25 cellular contexts compared by ENCODE assay signal in the genomic region with DNA sequence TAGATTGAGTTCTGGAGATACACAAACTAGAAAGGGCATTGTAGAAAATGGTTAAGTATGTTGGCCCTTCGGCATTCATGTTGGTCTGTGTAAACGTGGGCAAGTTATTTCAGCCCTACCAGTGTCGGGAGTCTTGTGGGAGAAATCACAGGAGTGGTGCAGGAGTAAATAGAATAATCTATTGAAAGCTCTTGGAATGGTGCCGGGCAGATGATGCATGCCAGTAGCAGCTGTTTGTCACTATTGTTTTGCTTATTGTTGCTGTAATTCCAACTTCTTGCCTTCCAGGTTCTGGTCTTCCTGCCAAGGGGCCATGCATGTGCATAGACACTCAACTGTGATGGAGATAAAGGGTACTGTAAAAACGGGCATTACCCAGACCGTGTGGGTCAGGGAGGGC.
"Had no signal": no experiment of that assay in that cellular context is flagged by ENCODE, and none has a peak within 500 bp of the region (broad histone marks: within the 10 kb centered on the region; RNA-seq: fewer than 3 reads in every experiment).

No MANE protein-coding gene starts in this region.

- H3K4me3 ChIP-seq: coronary artery, tibial nerve, uterus had no signal

- H3K4me1 Mint-ChIP-seq: nephron had no signal

- H3K27ac Mint-ChIP-seq: activated CD8-positive, alpha-beta T cell treated with anti-CD3 and anti-CD28 coated beads for 36 hours; activated naive CD4-positive, alpha-beta T cell treated with anti-CD3 and anti-CD28 coated beads, Interleukin-2, amount 50 U/mL, for 72 hours; memory B cell; nephron; progenitor cell of endocrine pancreas had no signal

- H3K27ac ChIP-seq: coronary artery, foreskin keratinocyte, tibial nerve, uterus, WERI-Rb-1 had no signal

- ATAC-seq: activated CD8-positive, alpha-beta T cell treated with anti-CD3 and anti-CD28 coated beads for 36 hours; activated naive CD4-positive, alpha-beta T cell treated with anti-CD3 and anti-CD28 coated beads, Interleukin-2, amount 50 U/mL, for 72 hours; foreskin keratinocyte; left ventricle myocardium superior; right cardiac atrium had no signal

- H3K9me3 Mint-ChIP-seq: activated CD8-positive, alpha-beta T cell treated with anti-CD3 and anti-CD28 coated beads for 36 hours; central memory CD8-positive, alpha-beta T cell; memory B cell; nephron had no signal

- H3K27me3 ChIP-seq: foreskin keratinocyte, tibial nerve, uterus had no signal

- DNase-seq: activated CD4-positive, alpha-beta T cell treated with anti-CD3 and anti-CD28 coated beads for 4 hours; activated CD8-positive, alpha-beta T cell treated with anti-CD3 and anti-CD28 coated beads for 36 hours; activated gamma-delta T cell; activated T-cell treated with anti-CD3 and anti-CD28 coated beads, Interleukin-2, amount 50 U/mL, for 48 hours; amniotic stem cell; effector CD8-positive, alpha-beta T cell; foreskin keratinocyte; glutamatergic neuron; hypothalamus; left ventricle myocardium superior; occipital lobe; right cardiac atrium; small intestine; stimulated activated CD4-positive, alpha-beta T cell treated with anti-CD3 and anti-CD28 coated beads, Interleukin-4, amount 100 ng/mL, for 24 hours; stimulated activated naive CD4-positive, alpha-beta T cell treated with Interleukin-2 at 50 U/mL for 16 hours; substantia nigra; uterus; WERI-Rb-1 had no signal

- H3K27me3 Mint-ChIP-seq: activated CD8-positive, alpha-beta T cell treated with anti-CD3 and anti-CD28 coated beads for 36 hours; central memory CD8-positive, alpha-beta T cell; memory B cell; progenitor cell of endocrine pancreas had no signal

- H3K4me1 ChIP-seq: foreskin keratinocyte had no signal

- H3K9me3 ChIP-seq: tibial nerve, uterus had no signal

- H3K36me3 ChIP-seq: tibial nerve, uterus, WERI-Rb-1 had no signal

- H3K4me3 Mint-ChIP-seq: activated CD8-positive, alpha-beta T cell treated with anti-CD3 and anti-CD28 coated beads for 36 hours; central memory CD8-positive, alpha-beta T cell; memory B cell; nephron had no signal
